In genomic region chr4:13547563-13548041, GRCh38 we compare ENCODE assay signal across 8 cellular contexts.
DNase-seq lines count a peak whose midpoint lies in the region; ATAC-seq and TF ChIP-seq lines count a peak whose summit lies in the region.

No MANE protein-coding gene starts in this region.

- no peaks in the 10 kb centered on the region for H3K36me3 ChIP-seq in GM06990 (ENCODE audit: control insufficient read depth, insufficient read depth, low read length)
- no peaks in the 10 kb centered on the region for H3K36me3 ChIP-seq in KOPT-K1 (ENCODE audit: insufficient read depth, low read length)
- H3K36me3 ChIP-seq in adipocyte (ENCODE audit: control insufficient read depth, insufficient read depth, low read length, severe bottlenecking) = no peaks in the 10 kb centered on the region
- no peaks in the 10 kb centered on the region for H3K36me3 ChIP-seq in muscle layer of duodenum (ENCODE audit: control insufficient read depth in 1 of 2, insufficient read depth in 2 of 2, low read length in 2 of 2)

- H3K27ac ChIP-seq in KOPT-K1 (ENCODE audit: low read depth, low read length, poor library complexity, severe bottlenecking) (peak overlapping the region; percentile 53), muscle layer of duodenum (ENCODE audit: low read length) (no peak overlapping the region)

- no peak for ATAC-seq in HG02588 (IDR thresholded peaks at IDR 0.05; ENCODE audit: unreplicated experiment)
- no peak for ATAC-seq in GM18873 (IDR thresholded peaks at IDR 0.05; ENCODE audit: low FRiP score, unreplicated experiment)

- no peak for DNase-seq in GM06990 (ENCODE audit: extremely low read depth, insufficient read length)
- no peak for DNase-seq in adipocyte (ENCODE audit: low read depth)
- DNase-seq in cerebellar cortex (ENCODE audit: low spot score) = no peak
- no peak for DNase-seq in HK-2 (ENCODE audit: unreplicated experiment)

- peaks cover 14% of the 10 kb centered on the region for H3K4me1 ChIP-seq in adipocyte (ENCODE audit: control insufficient read depth, insufficient read depth, low read length)
- H3K4me1 ChIP-seq in muscle layer of duodenum (ENCODE audit: control insufficient read depth in 1 of 2, insufficient read depth in 2 of 2, low read length in 2 of 2) = peaks cover 0 to 30% of the 10 kb centered on the region in 2 donors

- peak overlapping the region; percentile 55 for H3K4me3 ChIP-seq in GM06990 (replicated peaks; ENCODE audit: low read depth, low read length)
- peak overlapping the region; percentile 73 for H3K4me3 ChIP-seq in adipocyte (ENCODE audit: low read length)
- peak overlapping the region; percentile 44 to 82 for H3K4me3 ChIP-seq in muscle layer of duodenum (ENCODE audit: low read depth in 1 of 2, low read length in 2 of 2)

- H3K9me3 ChIP-seq in KOPT-K1 (ENCODE audit: insufficient read depth, low read length, poor library complexity, severe bottlenecking) (peaks cover 36% of the 10 kb centered on the region), adipocyte (ENCODE audit: control insufficient read depth, low read length) (peaks cover 16% of the 10 kb centered on the region), muscle layer of duodenum (ENCODE audit: control insufficient read depth in 1 of 2, low read length in 2 of 2) (peaks cover 0 to 4% of the 10 kb centered on the region in 2 donors)

- peak overlapping the region; percentile 39 for H3K9ac ChIP-seq in adipocyte (ENCODE audit: low read length)

- no peak for TF ChIP-seq CTCF in GM06990 (IDR thresholded peaks at IDR 0.05; ENCODE audit: insufficient read depth, low read length, poor library complexity, severe bottlenecking)

- H3K27me3 ChIP-seq in GM06990 (replicated peaks; ENCODE audit: control insufficient read depth, insufficient read depth, low read length) (peaks cover 4% of the 10 kb centered on the region), adipocyte (replicated peaks; ENCODE audit: control insufficient read depth, insufficient read depth, low read length) (peaks cover 53% of the 10 kb centered on the region), muscle layer of duodenum (ENCODE audit: low read depth, low read length) (peaks cover 35% of the 10 kb centered on the region)
